ENCODE assay signal across 30 cellular contexts in genomic region chr6:121124600-121124999, GRCh38.
"Had no signal": no experiment of that assay in that cellular context is flagged by ENCODE, and none has a peak within 500 bp of the region (broad histone marks: within the 10 kb centered on the region; RNA-seq: fewer than 3 reads in every experiment).

No MANE protein-coding gene starts in this region.

- ATAC-seq: naive thymus-derived CD8-positive, alpha-beta T cell; natural killer cell treated with Interleukin-12 subunit alpha and Interleukin-12 subunit beta and Interleukin-15 and Interleukin-18, amount 100 ng/mL, for 72 hours; psoas muscle; right cardiac atrium; sciatic nerve; stimulated activated effector memory CD8-positive, alpha-beta T cell treated with anti-CD3 and anti-CD28 coated beads, Interleukin-12 subunit alpha, Interleukin-12 subunit beta, amount 100 ng/mL, for 72 hours; stimulated activated naive B cell treated with anti-CD40 and anti-IgM and Interleukin-4, amounts not matched to agents 10 μg/mL and 1 μg/mL and 100 μg/mL, for 72 hours had no signal

- H3K79me2 ChIP-seq: parathyroid adenoma had no signal

- H3K36me3 Mint-ChIP-seq: stimulated activated effector memory CD8-positive, alpha-beta T cell treated with anti-CD3 and anti-CD28 coated beads, Interleukin-12 subunit alpha, Interleukin-12 subunit beta, amount 100 ng/mL, for 72 hours had no signal

- H2AFZ ChIP-seq: parathyroid adenoma had no signal

- H3K27me3 Mint-ChIP-seq: naive B cell; naive thymus-derived CD8-positive, alpha-beta T cell; natural killer cell treated with Interleukin-12 subunit alpha and Interleukin-12 subunit beta and Interleukin-15 and Interleukin-18, amount 100 ng/mL, for 72 hours; progenitor cell of endocrine pancreas; stimulated activated naive B cell treated with anti-CD40 and anti-IgM and Interleukin-4, amounts not matched to agents 10 μg/mL and 1 μg/mL and 100 μg/mL, for 72 hours; stimulated activated naive CD8-positive, alpha-beta T cell treated with anti-CD3 and anti-CD28 coated beads, Interleukin-15, Interleukin-2, amounts not matched to agents 100 ng/mL and 50 ng/mL, for 24 hours; type B pancreatic cell had no signal

- H3K9me3 ChIP-seq: thyroid gland had no signal

- H3K4me3 ChIP-seq: ovary, psoas muscle, stomach, thoracic aorta, thyroid gland, tibial nerve, vagina had no signal

- H3K4me1 Mint-ChIP-seq: naive B cell; naive thymus-derived CD8-positive, alpha-beta T cell; nephron progenitor cell; neural crest cell; stimulated activated effector memory CD8-positive, alpha-beta T cell treated with anti-CD3 and anti-CD28 coated beads, Interleukin-12 subunit alpha, Interleukin-12 subunit beta, amount 100 ng/mL, for 72 hours; stimulated activated naive B cell treated with anti-CD40 and anti-IgM and Interleukin-4, amounts not matched to agents 10 μg/mL and 1 μg/mL and 100 μg/mL, for 72 hours had no signal

- H3K27ac ChIP-seq: neutrophil, ovary, parathyroid adenoma, psoas muscle, stomach, thoracic aorta, thyroid gland, tibial nerve, vagina had no signal

- H3K4me1 ChIP-seq: parathyroid adenoma, psoas muscle, stomach, thyroid gland, tibial nerve, vagina had no signal

- FAIRE-seq: small intestine, urothelium cell line had no signal

- DNase-seq: naive B cell; naive thymus-derived CD8-positive, alpha-beta T cell; nephron progenitor cell; nucleus accumbens; ovary; posterior cingulate gyrus; psoas muscle; right cardiac atrium; small intestine; stimulated activated CD4-positive, alpha-beta T cell treated with anti-CD3 and anti-CD28 coated beads, Interleukin-15, amount 100 ng/mL, for 24 hours; stimulated activated CD4-positive, alpha-beta T cell treated with anti-CD3 and anti-CD28 coated beads, Interleukin-2, amount 100 ng/mL, for 24 hours; stimulated activated CD4-positive, alpha-beta T cell treated with anti-CD3 and anti-CD28 coated beads, Interleukin-2, amount 100 ng/mL, for 48 hours; stimulated activated CD4-positive, alpha-beta T cell treated with anti-CD3 and anti-CD28 coated beads, Interleukin-4, amount 100 ng/mL, for 24 hours; stimulated activated naive B cell treated with anti-CD40 and anti-IgM and Interleukin-4, amounts not matched to agents 10 μg/mL and 1 μg/mL and 100 μg/mL, for 72 hours; stimulated activated naive CD4-positive, alpha-beta T cell treated with Interleukin-2 at 50 U/mL for 16 hours; stomach; thyroid gland had no signal

- H3K4me3 Mint-ChIP-seq: naive B cell; naive thymus-derived CD8-positive, alpha-beta T cell; natural killer cell treated with Interleukin-12 subunit alpha and Interleukin-12 subunit beta and Interleukin-15 and Interleukin-18, amount 100 ng/mL, for 72 hours; nephron progenitor cell; neural crest cell; stimulated activated effector memory CD8-positive, alpha-beta T cell treated with anti-CD3 and anti-CD28 coated beads, Interleukin-12 subunit alpha, Interleukin-12 subunit beta, amount 100 ng/mL, for 72 hours; stimulated activated naive B cell treated with anti-CD40 and anti-IgM and Interleukin-4, amounts not matched to agents 10 μg/mL and 1 μg/mL and 100 μg/mL, for 72 hours; stimulated activated naive CD8-positive, alpha-beta T cell treated with anti-CD3 and anti-CD28 coated beads, Interleukin-15, Interleukin-2, amounts not matched to agents 100 ng/mL and 50 ng/mL, for 24 hours; type B pancreatic cell had no signal

- H3K36me3 ChIP-seq: neutrophil, ovary had no signal

- H3K27me3 ChIP-seq: neutrophil, ovary, stomach, thyroid gland, tibial nerve, vagina had no signal

- H3K27ac Mint-ChIP-seq: natural killer cell treated with Interleukin-12 subunit alpha and Interleukin-12 subunit beta and Interleukin-15 and Interleukin-18, amount 100 ng/mL, for 72 hours; nephron progenitor cell; progenitor cell of endocrine pancreas; stimulated activated effector memory CD8-positive, alpha-beta T cell treated with anti-CD3 and anti-CD28 coated beads, Interleukin-12 subunit alpha, Interleukin-12 subunit beta, amount 100 ng/mL, for 72 hours; stimulated activated naive B cell treated with anti-CD40 and anti-IgM and Interleukin-4, amounts not matched to agents 10 μg/mL and 1 μg/mL and 100 μg/mL, for 72 hours; stimulated activated naive CD8-positive, alpha-beta T cell treated with anti-CD3 and anti-CD28 coated beads, Interleukin-15, Interleukin-2, amounts not matched to agents 100 ng/mL and 50 ng/mL, for 24 hours; type B pancreatic cell had no signal

- H3K9ac ChIP-seq: parathyroid adenoma had no signal
